ENCODE assay signal across 15 cellular contexts in genomic region chr6:127877231-127877630, GRCh38. TPM values are rescaled to one million over a fixed set of nuclear protein-coding genes. Genes with fewer than 3 reads are reported as not detected.
DNase-seq lines count a peak whose midpoint lies in the region; ATAC-seq and TF ChIP-seq lines count a peak whose summit lies in the region.
"Had no signal": no experiment of that assay in that cellular context is flagged by ENCODE, and none has a peak within 500 bp of the region (broad histone marks: within the 10 kb centered on the region; RNA-seq: fewer than 3 reads in every experiment).

No MANE protein-coding gene starts in this region.

- no peaks in the 10 kb centered on the region for H3K27me3 Mint-ChIP-seq in activated CD4-positive, alpha-beta memory T cell treated with anti-CD3 and anti-CD28 coated beads for 36 hours
- H3K27me3 Mint-ChIP-seq in activated CD4-positive, alpha-beta memory T cell treated with anti-CD3 and anti-CD28 coated beads, Interleukin-2, amount 10 ng/mL, durations not matched to agents 7 days and 5 days = no peaks in the 10 kb centered on the region
- H3K27me3 Mint-ChIP-seq: brain had no signal

- CTCF ChIA-PET in activated CD4-positive, alpha-beta memory T cell treated with anti-CD3 and anti-CD28 coated beads for 36 hours (lab: Charles Lee) = interaction anchor here (1.0 kb wide), 1 partner anchor 22 kb away, joined by 5 read pairs; no protein-coding TSS in a partner anchor
- CTCF ChIA-PET in activated CD4-positive, alpha-beta memory T cell treated with anti-CD3 and anti-CD28 coated beads, Interleukin-2, amount 10 ng/mL, durations not matched to agents 7 days and 5 days (lab: Charles Lee) = interaction anchor here (0.7 to 1.4 kb wide), 2 partner anchors 21 to 140 kb away, joined by 3 to 4 read pairs; no protein-coding TSS in a partner anchor

- peak; percentile 61 for ATAC-seq in GM21717 (IDR thresholded peaks at IDR 0.05; ENCODE audit: unreplicated experiment)
- ATAC-seq in HG03558 (IDR thresholded peaks at IDR 0.05; ENCODE audit: extremely low read depth, unreplicated experiment) = peak; percentile 57
- peak; percentile 24 for ATAC-seq in mucosa of descending colon
- no peak for ATAC-seq in HG02973 (IDR thresholded peaks at IDR 0.05; ENCODE audit: unreplicated experiment)
- no peak for ATAC-seq in GM18498 (IDR thresholded peaks at IDR 0.05; ENCODE audit: unreplicated experiment)
- ATAC-seq: A549, upper lobe of right lung had no signal

- TF ChIP-seq CTCF in mucosa of descending colon (IDR thresholded peaks at IDR 0.05) = no peak

- H3K4me3 ChIP-seq in mucosa of descending colon = no peak overlapping the region
- H3K4me3 ChIP-seq: A549, upper lobe of right lung had no signal

- peaks cover 14% of the 10 kb centered on the region for H3K9me3 Mint-ChIP-seq in activated CD4-positive, alpha-beta memory T cell treated with anti-CD3 and anti-CD28 coated beads for 36 hours
- H3K9me3 Mint-ChIP-seq in activated CD4-positive, alpha-beta memory T cell treated with anti-CD3 and anti-CD28 coated beads, Interleukin-2, amount 10 ng/mL, durations not matched to agents 7 days and 5 days = peaks cover 10% of the 10 kb centered on the region

- intact Hi-C loops in activated CD4-positive, alpha-beta memory T cell treated with anti-CD3 and anti-CD28 coated beads for 36 hours (cut with micrococcal nuclease) = loop anchor here (1.0 to 2.0 kb wide), 3 partner anchors 31 to 95 kb away; no protein-coding TSS in a partner anchor
- intact Hi-C loops in mucosa of descending colon (cut with DNase I, micrococcal nuclease) = no loop called here

- H3K4me1 Mint-ChIP-seq in activated CD4-positive, alpha-beta memory T cell treated with anti-CD3 and anti-CD28 coated beads for 36 hours (ENCODE audit: low read depth) = peaks cover 55% of the 10 kb centered on the region
- peaks cover 48% of the 10 kb centered on the region for H3K4me1 Mint-ChIP-seq in activated CD4-positive, alpha-beta memory T cell treated with anti-CD3 and anti-CD28 coated beads, Interleukin-2, amount 10 ng/mL, durations not matched to agents 7 days and 5 days
- H3K4me1 Mint-ChIP-seq: brain had no signal

- no peaks in the 10 kb centered on the region for H3K4me1 ChIP-seq in mucosa of descending colon (ENCODE audit: low read depth)
- H3K4me1 ChIP-seq: A549, upper lobe of right lung had no signal

- POLR2A ChIA-PET in activated CD4-positive, alpha-beta memory T cell treated with anti-CD3 and anti-CD28 coated beads for 36 hours (lab: Charles Lee) = interaction anchor here (0.6 kb wide), 1 partner anchor 17 kb away, joined by 3 read pairs; no protein-coding TSS in a partner anchor
- POLR2A ChIA-PET in activated CD4-positive, alpha-beta memory T cell treated with anti-CD3 and anti-CD28 coated beads, Interleukin-2, amount 10 ng/mL, durations not matched to agents 7 days and 5 days (lab: Charles Lee) = interaction anchor here (0.7 to 2.6 kb wide), 4 partner anchors 8 to 95 kb away, joined by 3 to 10 read pairs (median 3); no protein-coding TSS in a partner anchor

- H3K9me3 ChIP-seq in mucosa of descending colon = peaks cover 3% of the 10 kb centered on the region
- H3K9me3 ChIP-seq: A549 had no signal

- no peak for DNase-seq in activated CD4-positive, alpha-beta memory T cell treated with anti-CD3 and anti-CD28 coated beads for 36 hours
- DNase-seq in activated CD4-positive, alpha-beta memory T cell treated with anti-CD3 and anti-CD28 coated beads, Interleukin-2, amount 10 ng/mL, durations not matched to agents 7 days and 5 days = no peak
- DNase-seq in mucosa of descending colon (peak in 1 of 3 donors; percentile 32), NCI-H1417 treated with DMSO at 0.1 percent for 48 hours (lab: John Stamatoyannopoulos, UW) (no peak)
- DNase-seq: midbrain; NCI-H1092; stimulated activated CD4-positive, alpha-beta T cell treated with anti-CD3 and anti-CD28 coated beads, Interleukin-15, amount 100 ng/mL, for 24 hours; upper lobe of right lung had no signal

- no peaks in the 10 kb centered on the region for H3K36me3 ChIP-seq in mucosa of descending colon (ENCODE audit: low read depth)
- H3K36me3 ChIP-seq: upper lobe of right lung had no signal

- peak overlapping the region; percentile 45 for H3K27ac Mint-ChIP-seq in activated CD4-positive, alpha-beta memory T cell treated with anti-CD3 and anti-CD28 coated beads for 36 hours
- H3K27ac Mint-ChIP-seq in activated CD4-positive, alpha-beta memory T cell treated with anti-CD3 and anti-CD28 coated beads, Interleukin-2, amount 10 ng/mL, durations not matched to agents 7 days and 5 days = no peak overlapping the region
- H3K27ac Mint-ChIP-seq: brain had no signal

- peaks cover 21% of the 10 kb centered on the region for H3K36me3 Mint-ChIP-seq in activated CD4-positive, alpha-beta memory T cell treated with anti-CD3 and anti-CD28 coated beads for 36 hours
- peaks cover 63% of the 10 kb centered on the region for H3K36me3 Mint-ChIP-seq in activated CD4-positive, alpha-beta memory T cell treated with anti-CD3 and anti-CD28 coated beads, Interleukin-2, amount 10 ng/mL, durations not matched to agents 7 days and 5 days (ENCODE audit: low read depth)
- H3K36me3 Mint-ChIP-seq: brain had no signal

- peak overlapping the region; percentile 42 for H3K4me3 Mint-ChIP-seq in activated CD4-positive, alpha-beta memory T cell treated with anti-CD3 and anti-CD28 coated beads for 36 hours
- no peak overlapping the region for H3K4me3 Mint-ChIP-seq in activated CD4-positive, alpha-beta memory T cell treated with anti-CD3 and anti-CD28 coated beads, Interleukin-2, amount 10 ng/mL, durations not matched to agents 7 days and 5 days
- H3K4me3 Mint-ChIP-seq: brain had no signal

RNA-seq across cellular contexts. Expression of gene THEMIS, which starts 23.6 kb away (rescaled TPM):
- total RNA-seq in activated CD4-positive, alpha-beta memory T cell treated with anti-CD3 and anti-CD28 coated beads for 36 hours = 10 to 100 TPM in 1 of 2 experiments, 1 to 10 TPM in 1; 9.5 to 11.5 TPM
- total RNA-seq in activated CD4-positive, alpha-beta memory T cell treated with anti-CD3 and anti-CD28 coated beads, Interleukin-2, amount 10 ng/mL, durations not matched to agents 7 days and 5 days = 10 to 100 TPM; 65.6 to 68.2 TPM
- 1 to 10 TPM; 1.2 to 2.7 (median 2.0) TPM for total RNA-seq in mucosa of descending colon
- total RNA-seq: NCI-H460 had no signal

Comparison
In these comparisons a context has a peak if more than half of its experiments do, and no peak if none do; other contexts are left out.
1. RNA of gene THEMIS, which starts 23.6 kb away (total RNA-seq): 65.6 to 68.2 TPM in activated CD4-positive, alpha-beta memory T cell treated with anti-CD3 and anti-CD28 coated beads, Interleukin-2, amount 10 ng/mL, durations not matched to agents 7 days and 5 days; 9.5 to 11.5 TPM in activated CD4-positive, alpha-beta memory T cell treated with anti-CD3 and anti-CD28 coated beads for 36 hours and 1.2 to 2.7 TPM in mucosa of descending colon; every median in the first group is over 4 times any median in the second.
2. ATAC-seq: peak in GM21717 (single experiment), HG03558 (single experiment) and mucosa of descending colon (single experiment); none in HG02973 (single experiment) and GM18498 (single experiment).